In genomic region chr4:3232871-3233271, GRCh38 we compare ENCODE assay signal across 28 cellular contexts.
"Had no signal": no experiment of that assay in that cellular context is flagged by ENCODE, and none has a peak within 500 bp of the region (broad histone marks: within the 10 kb centered on the region; RNA-seq: fewer than 3 reads in every experiment).

No MANE protein-coding gene starts in this region.

- H3K27ac Mint-ChIP-seq: mesothelial cell of epicardium; stimulated activated naive CD8-positive, alpha-beta T cell treated with anti-CD3 and anti-CD28 coated beads, Interleukin-15, Interleukin-2, amounts not matched to agents 100 ng/mL and 50 ng/mL, for 24 hours had no signal

- H3K27me3 Mint-ChIP-seq: naive B cell; stimulated activated naive CD8-positive, alpha-beta T cell treated with anti-CD3 and anti-CD28 coated beads, Interleukin-15, Interleukin-2, amounts not matched to agents 100 ng/mL and 50 ng/mL, for 24 hours had no signal

- H3K4me3 Mint-ChIP-seq: mesothelial cell of epicardium; natural killer cell; nephron progenitor cell; stimulated activated effector memory CD8-positive, alpha-beta T cell treated with anti-CD3 and anti-CD28 coated beads, Interleukin-12 subunit alpha, Interleukin-12 subunit beta, amount 100 ng/mL, for 72 hours; stimulated activated naive CD8-positive, alpha-beta T cell treated with anti-CD3 and anti-CD28 coated beads, Interleukin-15, Interleukin-2, amounts not matched to agents 100 ng/mL and 50 ng/mL, for 24 hours had no signal

- H3K27ac ChIP-seq: left lung, neural progenitor cell, pancreas, prostate gland, skin epidermis, spleen, suprapubic skin, thoracic aorta, tibial artery, upper lobe of right lung had no signal

- H3K4me1 ChIP-seq: left lung, prostate gland, spleen, suprapubic skin, upper lobe of right lung had no signal

- H2AFZ ChIP-seq: neural progenitor cell had no signal

- H3K4me1 Mint-ChIP-seq: mesothelial cell of epicardium had no signal

- H3K9me3 ChIP-seq: left lung, pancreas, prostate gland, spleen, suprapubic skin, thoracic aorta, tibial artery, upper lobe of right lung had no signal

- ATAC-seq: left cardiac atrium; left lung; natural killer cell; right cardiac atrium; sciatic nerve; stimulated activated effector memory CD8-positive, alpha-beta T cell treated with anti-CD3 and anti-CD28 coated beads, Interleukin-12 subunit alpha, Interleukin-12 subunit beta, amount 100 ng/mL, for 72 hours; upper lobe of right lung had no signal

- DNase-seq: islet precursor cell; kidney glomerular epithelial cell; left cardiac atrium; mesendoderm; naive B cell; natural killer cell; nephron progenitor cell; retina; spleen; stimulated activated CD4-positive, alpha-beta T cell treated with anti-CD3 and anti-CD28 coated beads, Interleukin-4, amount 100 ng/mL, for 24 hours; stimulated activated naive CD4-positive, alpha-beta T cell; tibial artery; trophoblast cell; upper lobe of right lung had no signal

- H3K9me3 Mint-ChIP-seq: mesothelial cell of epicardium; naive B cell; natural killer cell; nephron progenitor cell; neural progenitor cell; stimulated activated effector memory CD8-positive, alpha-beta T cell treated with anti-CD3 and anti-CD28 coated beads, Interleukin-12 subunit alpha, Interleukin-12 subunit beta, amount 100 ng/mL, for 72 hours had no signal

- FAIRE-seq: pancreas, urothelium cell line had no signal

- H3K9ac ChIP-seq: neural progenitor cell had no signal

- H3K4me3 ChIP-seq: left lung, lung, neural progenitor cell, pancreas, prostate gland, skin epidermis, spleen, suprapubic skin, thoracic aorta, tibial artery, upper lobe of right lung had no signal

- H3K27me3 ChIP-seq: left lung, neural progenitor cell, pancreas, spleen, suprapubic skin, tibial artery, upper lobe of right lung had no signal

- H3K4me2 ChIP-seq: neural progenitor cell had no signal

- H3K36me3 ChIP-seq: neural progenitor cell had no signal
